Comparison of ENCODE assay signal across 29 cellular contexts in the genomic region with DNA sequence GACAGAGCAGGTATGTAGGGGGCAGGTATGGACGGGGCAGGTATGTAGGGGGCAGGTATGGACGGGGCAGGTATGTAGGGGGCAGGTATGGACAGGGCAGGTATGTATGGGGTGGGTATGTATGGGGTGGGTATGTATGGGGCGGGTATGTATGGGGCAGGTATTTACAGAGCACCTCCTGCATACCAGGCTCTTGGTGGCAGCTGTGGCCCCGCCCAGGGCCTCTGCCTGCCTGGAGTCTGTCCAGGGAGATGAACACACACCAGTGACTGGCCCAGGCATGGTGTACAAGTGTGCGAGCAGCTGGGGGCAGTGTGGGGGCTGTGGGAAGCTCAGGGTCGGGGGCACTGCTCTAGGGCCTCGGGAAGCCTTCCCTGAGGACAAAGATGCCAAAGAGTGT. TPM values are rescaled to one million over a fixed set of nuclear protein-coding genes. Genes with fewer than 3 reads are reported as not detected.
DNase-seq lines count a peak whose midpoint lies in the region; ATAC-seq and TF ChIP-seq lines count a peak whose summit lies in the region.
"Had no signal": no experiment of that assay in that cellular context is flagged by ENCODE, and none has a peak within 500 bp of the region (broad histone marks: within the 10 kb centered on the region; RNA-seq: fewer than 3 reads in every experiment).

No MANE protein-coding gene starts in this region.

- CTCF ChIA-PET in PC-3 (lab: Charles Lee): no interaction called here

- 66% methylated on average over 7 of the region's 7 CpGs for WGBS in right cardiac atrium
- 28 to 51% (median 43%) methylated on average over 7 of the region's 7 CpGs for whole genome bisulfite sequencing in psoas muscle, 3 donors
- 83% methylated on average over 5 of the region's 7 CpGs for WGBS in smooth muscle cell (ENCODE audit: low lambda C conversion rate)

- no TSS peak for BruUV-seq in PC-3 (replicated peaks; lab: Mats Ljungman, UMichigan)

- no peaks in the 10 kb centered on the region for H3K27me3 ChIP-seq in PC-3 (ENCODE audit: low read length)
- no peaks in the 10 kb centered on the region for H3K27me3 ChIP-seq in right cardiac atrium (ENCODE audit: control insufficient read depth, insufficient read depth)
- H3K27me3 ChIP-seq in psoas muscle (ENCODE audit: insufficient read depth in 3 of 3, low read length in 2 of 3): no peaks in the 10 kb centered on the region
- H3K27me3 ChIP-seq in smooth muscle cell (ENCODE audit: low read depth): no peaks in the 10 kb centered on the region
- H3K27me3 ChIP-seq: BLaER1, neutrophil, Peyer's patch, SJSA1, stomach had no signal

- no peaks in the 10 kb centered on the region for H3K79me2 ChIP-seq in PC-3 (ENCODE audit: low read length)
- H3K79me2 ChIP-seq in smooth muscle cell (ENCODE audit: low read depth): no peaks in the 10 kb centered on the region

- no peak for TF ChIP-seq CTCF in PC-3 (conservative IDR thresholded peaks at IDR 0.05; ENCODE audit: low read depth, low read length)
- TF ChIP-seq CTCF in psoas muscle (IDR thresholded peaks at IDR 0.05): no peak
- TF ChIP-seq CTCF in smooth muscle cell (IDR thresholded peaks at IDR 0.05; ENCODE audit: borderline replicate concordance, insufficient read depth, poor library complexity, severe bottlenecking): no peak

- H3K9ac ChIP-seq in PC-3 (ENCODE audit: low read length) (no peak overlapping the region), smooth muscle cell (ENCODE audit: low read depth) (no peak overlapping the region)
- H3K9ac ChIP-seq: BLaER1 had no signal

- H4K20me1 ChIP-seq in PC-3 (ENCODE audit: low read length) (no peaks in the 10 kb centered on the region), smooth muscle cell (ENCODE audit: low read depth) (no peaks in the 10 kb centered on the region)
- H4K20me1 ChIP-seq: BLaER1 had no signal

- ATAC-seq in PC-3 (0 out of 2 replicates have a peak, but pooled peaks have one; percentile 22), esophagus mucosa (peak; percentile 69), right cardiac atrium (no peak), psoas muscle (peak; percentile 61 to 71 (median 66)), HG03354 (IDR thresholded peaks at IDR 0.05; ENCODE audit: poor library complexity, severe bottlenecking, unreplicated experiment) (no peak)
- ATAC-seq: T-cell had no signal

- H3K9me2 ChIP-seq in PC-3 (replicated peaks; ENCODE audit: low read length): no peaks in the 10 kb centered on the region

- intact Hi-C loops in PC-3 (cut with micrococcal nuclease) (no loop called here), right cardiac atrium (cut with DNase I) (no loop called here), psoas muscle (cut with DNase I) (no loop called here)

- no peaks in the 10 kb centered on the region for H3F3A ChIP-seq in PC-3 (ENCODE audit: low read length, unreplicated experiment)
- no peaks in the 10 kb centered on the region for H3F3A ChIP-seq in smooth muscle cell (ENCODE audit: low read depth)

- DNase-seq in PC-3 (no peak), right cardiac atrium (peak in 1 of 3 donors; percentile 52), psoas muscle (peak; percentile 56 to 86), smooth muscle cell (lab: John Stamatoyannopoulos, UW; ENCODE audit: unreplicated experiment) (no peak), hypothalamus (lab: John Stamatoyannopoulos, UW) (no peak)
- DNase-seq: activated CD4-positive, alpha-beta memory T cell treated with anti-CD3 and anti-CD28 coated beads for 36 hours; activated CD4-positive, CD25-positive, alpha-beta regulatory T cell; activated CD8-positive, alpha-beta memory T cell treated with anti-CD3 and anti-CD28 coated beads, Interleukin-2, amount 50 U/mL, for 4 hours; activated naive CD4-positive, alpha-beta T cell treated with anti-CD3 and anti-CD28 coated beads for 36 hours; DMS79; GDM1; HCEC 1CT; KG1; kidney; MM.1S; NCI-H2029; NCI-H526 treated with DMSO at 0.1 percent for 48 hours; Peyer's patch; stimulated activated CD4-positive, alpha-beta T cell treated with anti-CD3 and anti-CD28 coated beads, Interleukin-2, amount 100 ng/mL, for 24 hours; stomach; T-cell had no signal

- H3K4me1 ChIP-seq in PC-3 (ENCODE audit: insufficient read depth, low read length) (no peaks in the 10 kb centered on the region), right cardiac atrium (ENCODE audit: control insufficient read depth, insufficient read depth, low read length) (no peaks in the 10 kb centered on the region), psoas muscle (peaks cover 35% of the 10 kb centered on the region), smooth muscle cell (ENCODE audit: low read depth) (no peaks in the 10 kb centered on the region)
- H3K4me1 ChIP-seq: BLaER1, Peyer's patch, prostate gland, SJSA1 had no signal

- H3K4me3 ChIP-seq in PC-3 (ENCODE audit: low read length) (no peak overlapping the region), right cardiac atrium (ENCODE audit: low read length) (no peak overlapping the region), psoas muscle (peak overlapping the region; percentile 2), smooth muscle cell (no peak overlapping the region)
- H3K4me3 ChIP-seq: BLaER1, Peyer's patch, prostate gland, SJSA1, skin epidermis, stomach, tibial artery had no signal

- POLR2A ChIA-PET in PC-3 (lab: Charles Lee; ENCODE audit: unreplicated experiment): no interaction called here

- H3K27ac ChIP-seq in PC-3 (ENCODE audit: low read length) (no peak overlapping the region), right cardiac atrium (ENCODE audit: low read length) (peak overlapping the region; percentile 7), psoas muscle (peak overlapping the region; percentile 90), smooth muscle cell (ENCODE audit: low read depth) (no peak overlapping the region)
- H3K27ac ChIP-seq: BLaER1, neutrophil, Peyer's patch, prostate gland, SJSA1, stomach, tibial artery had no signal

- H3K9me3 ChIP-seq in PC-3 (ENCODE audit: low read length): no peaks in the 10 kb centered on the region
- no peaks in the 10 kb centered on the region for H3K9me3 ChIP-seq in right cardiac atrium (ENCODE audit: control insufficient read depth, low read length)
- no peaks in the 10 kb centered on the region for H3K9me3 ChIP-seq in psoas muscle
- no peaks in the 10 kb centered on the region for H3K9me3 ChIP-seq in smooth muscle cell (replicated peaks; ENCODE audit: low read depth)
- H3K9me3 ChIP-seq: BLaER1, neutrophil, Peyer's patch, prostate gland, SJSA1, stomach, tibial artery had no signal

- H2AFZ ChIP-seq in PC-3 (ENCODE audit: low read length): no peak overlapping the region
- H2AFZ ChIP-seq in smooth muscle cell (ENCODE audit: low read depth): no peak overlapping the region

- no peak overlapping the region for H3K4me2 ChIP-seq in PC-3 (ENCODE audit: low read length)
- H3K4me2 ChIP-seq in smooth muscle cell: no peak overlapping the region
- H3K4me2 ChIP-seq: BLaER1 had no signal

- H3K36me3 ChIP-seq in PC-3 (ENCODE audit: low read depth, low read length) (no peaks in the 10 kb centered on the region), psoas muscle (ENCODE audit: insufficient read depth in 1 of 2, low read depth in 1 of 2) (peaks cover 0 to 6% of the 10 kb centered on the region in 2 donors), smooth muscle cell (ENCODE audit: low read depth) (no peaks in the 10 kb centered on the region)
- H3K36me3 ChIP-seq: BLaER1, neutrophil, Peyer's patch, prostate gland, SJSA1, stomach, tibial artery had no signal

RNA-seq across cellular contexts. Expression of a gene that starts 4.4 kb away (rescaled TPM):
- 1.5 TPM in 1 of 2 replicates, not detected in the other for total RNA-seq in PC-3 (2014; rRNA removed)
- total RNA-seq in esophagus mucosa: 0.12 TPM
- 10 to 100 TPM; 21.1 to 47.2 (median 24.2) TPM for total RNA-seq in right cardiac atrium
- polyA plus RNA-seq in right cardiac atrium: 37.3 TPM
- 100 to 1,000 TPM; 205 to 296 (median 233) TPM for total RNA-seq in psoas muscle
- 100 to 1,000 TPM; 116 to 315 (median 188) TPM for polyA plus RNA-seq in psoas muscle
- total RNA-seq in smooth muscle cell: not detected in 2 replicates
- 0.21 TPM in 1 of 2 replicates, not detected in the other for polyA plus RNA-seq in smooth muscle cell
- total RNA-seq: activated CD4-positive, alpha-beta memory T cell treated with anti-CD3 and anti-CD28 coated beads for 36 hours; activated naive CD4-positive, alpha-beta T cell treated with anti-CD3 and anti-CD28 coated beads for 36 hours; kidney; Peyer's patch; SJSA1; stomach; T-cell had no signal

RNA-seq across cellular contexts. Expression of a gene that starts 7.0 kb away (rescaled TPM):
- total RNA-seq in PC-3 (2014; rRNA removed) (24.6 and 25.7 TPM in 2 replicates), esophagus mucosa (44.0 TPM), right cardiac atrium (10 to 100 TPM; 18.0 to 34.0 (median 26.2) TPM), psoas muscle (10 to 100 TPM; 44.2 to 65.3 (median 53.2) TPM), smooth muscle cell (9.4 and 9.9 TPM in 2 replicates)
- polyA plus RNA-seq in right cardiac atrium (39.2 TPM), psoas muscle (10 to 100 TPM; 50.4 to 83.4 (median 76.1) TPM), smooth muscle cell (21.8 TPM in 2 replicates)

RNA-seq across cellular contexts. Expression of a gene that starts 9.3 kb away (rescaled TPM):
- total RNA-seq in PC-3 (2014; rRNA removed): 407 and 530 TPM in 2 replicates
- total RNA-seq in esophagus mucosa: 115 TPM
- total RNA-seq in right cardiac atrium: 100 to 1,000 TPM; 397 to 535 (median 467) TPM
- polyA plus RNA-seq in right cardiac atrium: 1,316 TPM
- total RNA-seq in psoas muscle: 100 to 1,000 TPM; 350 to 465 (median 373) TPM
- polyA plus RNA-seq in psoas muscle: 100 to 1,000 TPM; 753 to 870 (median 797) TPM
- 125 and 176 TPM in 2 replicates for total RNA-seq in smooth muscle cell
- polyA plus RNA-seq in smooth muscle cell: 278 and 295 TPM in 2 replicates

RNA-seq across cellular contexts. Expression of a gene that starts 14.6 kb away (rescaled TPM):
- total RNA-seq in PC-3 (2014; rRNA removed) (2,234 and 2,721 TPM in 2 replicates), esophagus mucosa (3,204 TPM), right cardiac atrium (1,000 to 10,000 TPM in 3 of 4 donors, 100 to 1,000 TPM in 1; 947 to 1,371 (median 1,063) TPM), psoas muscle (1,000 to 10,000 TPM; 1,044 to 1,902 (median 1,426) TPM), smooth muscle cell (2,263 and 2,576 TPM in 2 replicates)
- polyA plus RNA-seq in right cardiac atrium (1,244 TPM), psoas muscle (1,000 to 10,000 TPM; 2,097 to 3,940 (median 2,652) TPM), smooth muscle cell (2,041 and 2,061 TPM in 2 replicates)

RNA-seq across cellular contexts. Expression of a gene that starts 16.6 kb away (rescaled TPM):
- total RNA-seq in PC-3 (2014; rRNA removed) (not detected in 2 replicates), esophagus mucosa (not detected), right cardiac atrium (not detected), psoas muscle (not detected), smooth muscle cell (not detected in 2 replicates)
- polyA plus RNA-seq in right cardiac atrium (not detected), psoas muscle (not detected), smooth muscle cell (not detected in 2 replicates)
- total RNA-seq: activated CD4-positive, alpha-beta memory T cell treated with anti-CD3 and anti-CD28 coated beads for 36 hours; activated naive CD4-positive, alpha-beta T cell treated with anti-CD3 and anti-CD28 coated beads for 36 hours; kidney; Peyer's patch; SJSA1; stomach had no signal
- polyA plus RNA-seq: stomach had no signal

Comparison
In these comparisons a context has a peak if more than half of its experiments do, and no peak if none do; other contexts are left out.
1. ATAC-seq: peak in PC-3 (single experiment), esophagus mucosa (single experiment) and psoas muscle (4 of 4); none in right cardiac atrium (0 of 2) and HG03354 (single experiment).
2. DNase-seq: peak in psoas muscle (2 of 2); none in PC-3 (single experiment), smooth muscle cell (single experiment) and hypothalamus (0 of 51).
3. H3K27ac ChIP-seq: peak in right cardiac atrium (single experiment) and psoas muscle (single experiment); none in PC-3 (single experiment) and smooth muscle cell (single experiment).